ENCODE assay signal across 8 cellular contexts in the genomic region with DNA sequence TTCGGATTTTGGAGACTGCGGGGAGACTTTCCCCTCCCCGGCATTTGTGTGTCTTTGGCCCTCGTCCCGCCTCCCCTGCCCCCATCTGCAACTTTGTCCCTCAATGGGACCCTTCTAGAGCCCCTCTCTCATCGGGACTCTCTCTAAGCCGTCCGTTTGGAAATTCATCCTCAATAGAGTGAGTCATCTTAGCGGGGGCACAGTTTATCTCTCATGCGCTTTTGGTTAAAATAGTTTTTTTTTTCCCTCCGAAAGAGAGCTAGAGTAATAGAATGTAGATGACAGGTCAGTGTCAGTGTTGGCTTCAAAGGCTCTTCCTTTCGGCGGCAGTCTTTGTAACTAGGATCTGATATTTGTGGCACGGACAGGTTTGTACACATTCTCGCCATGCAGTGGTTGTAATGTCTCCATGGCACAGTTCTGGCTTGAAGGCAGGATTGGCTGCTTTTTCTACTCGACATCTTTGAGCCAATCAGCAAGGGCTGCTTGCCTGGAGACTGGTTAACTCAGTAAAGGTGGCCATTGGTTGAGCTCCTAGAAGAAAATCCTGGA. TPM values are rescaled to one million over a fixed set of nuclear protein-coding genes. Genes with fewer than 3 reads are reported as not detected.
A peak's percentile ranks its signal among the peaks of the same experiment; 100 is the strongest.
DNase-seq lines count a peak whose midpoint lies in the region; ATAC-seq and TF ChIP-seq lines count a peak whose summit lies in the region.

No MANE protein-coding gene starts in this region.

- H3K27ac ChIP-seq in AG04450 (ENCODE audit: low read depth, low read length): peak overlapping the region; percentile 90
- H3K27ac ChIP-seq in WERI-Rb-1: peak overlapping the region; percentile 99
- peak overlapping the region; percentile 97 to 100 (median 99) for H3K27ac ChIP-seq in spleen

- H3K4me3 ChIP-seq in AG04450 (ENCODE audit: low read depth, low read length) (peak overlapping the region; percentile 79), WERI-Rb-1 (ENCODE audit: low read depth, low read length) (peak overlapping the region; percentile 74), cardiac fibroblast (replicated peaks in 1 of 2; ENCODE audit: low read depth in 2 of 2, low read length in 2 of 2) (peak overlapping the region; percentile 70 to 82), spleen (peak overlapping the region; percentile 69 to 94 (median 78))

- TF ChIP-seq CTCF in AG04450 (IDR thresholded peaks at IDR 0.05; ENCODE audit: low read depth, low read length) (no peak), WERI-Rb-1 (IDR thresholded peaks at IDR 0.05; ENCODE audit: low read depth, low read length) (no peak), cardiac fibroblast (IDR thresholded peaks at IDR 0.05; ENCODE audit: low read depth, low read length) (no peak), spleen (IDR thresholded peaks at IDR 0.05 in 8 of 11, conservative IDR thresholded peaks at IDR 0.05 in 3 of 11) (no peak)

- POLR2A ChIA-PET in AG04450 (lab: Yijun Ruan, JAX): interaction anchor here (0.9 to 1.0 kb wide), 4 partner anchors 250 to 275 kb away, joined by 3 read pairs; no protein-coding TSS in a partner anchor

- TF ChIP-seq POLR2A in spleen (IDR thresholded peaks at IDR 0.05): peak in 1 of 3 donors; percentile 86

- DNase-seq in AG04450 (ENCODE audit: low read depth, low spot score) (peak; percentile 87), NCI-H2171 (lab: John Stamatoyannopoulos, UW) (peak; percentile 65), WERI-Rb-1 (peak; percentile 81), cardiac fibroblast (ENCODE audit: low read depth in 2 of 2) (peak; percentile 96 to 97), inferior parietal cortex (ENCODE audit: extremely low spot score) (peak; percentile 86), spleen (peak; percentile 82)

- H3K27me3 ChIP-seq in AG04450 (ENCODE audit: control insufficient read depth, insufficient read depth, low read length) (no peaks in the 10 kb centered on the region), WERI-Rb-1 (ENCODE audit: insufficient read depth, low read depth, severe bottlenecking) (no peaks in the 10 kb centered on the region), spleen (replicated peaks in 1 of 7) (no peaks in the 10 kb centered on the region)

- H3K36me3 ChIP-seq in WERI-Rb-1 (peaks cover 37% of the 10 kb centered on the region), spleen (peaks cover 0 to 8% (median 0%) of the 10 kb centered on the region in 6 donors)

- peak; percentile 86 for ATAC-seq in GM18870 (IDR thresholded peaks at IDR 0.05; ENCODE audit: unreplicated experiment)
- ATAC-seq in HG03108 (IDR thresholded peaks at IDR 0.05; ENCODE audit: unreplicated experiment): peak; percentile 64

- 0 to 1% (median 0%) methylated on average over 16 of the region's 16 CpGs for WGBS in spleen, 5 donors

- peaks cover 14 to 44% (median 29%) of the 10 kb centered on the region in 6 donors for H3K4me1 ChIP-seq in spleen

- H3K9me3 ChIP-seq in AG04450 (ENCODE audit: control insufficient read depth, insufficient read depth, low read length): no peaks in the 10 kb centered on the region
- H3K9me3 ChIP-seq in WERI-Rb-1 (ENCODE audit: severe bottlenecking): no peaks in the 10 kb centered on the region
- no peaks in the 10 kb centered on the region for H3K9me3 ChIP-seq in spleen

- intact Hi-C loops in spleen (cut with DNase I; ENCODE audit: low total_unique reads): loop anchor here (10.0 kb wide), 1 partner anchor 257 kb away; no protein-coding TSS in a partner anchor

- CTCF ChIA-PET in AG04450 (lab: Charles Lee): interaction anchor here (0.5 to 2.1 kb wide), 6 partner anchors 80 to 340 kb away, joined by 3 to 15 read pairs (median 4); a partner anchor contains a TSS

RNA-seq across cellular contexts. Expression of a gene that starts 1.0 kb away (rescaled TPM):
- polyA plus RNA-seq in AG04450 (2011; rRNA removed) (3.2 and 5.7 TPM in 2 replicates), spleen (1 to 10 TPM; 1.3 to 1.6 (median 1.5) TPM)
- polyA minus RNA-seq in AG04450 (2011; rRNA and poly(A)+ RNA removed): 4.0 and 5.7 TPM in 2 replicates
- total RNA-seq in spleen: 10 to 100 TPM in 6 of 7 donors, 1 to 10 TPM in 1; 7.7 to 18.7 (median 15.1) TPM

Comparison
In these comparisons a context has a peak if more than half of its experiments do, and no peak if none do; other contexts are left out.
1. Peak in every context shown above with its lines: DNase-seq, ATAC-seq, H3K4me3 ChIP-seq and H3K27ac ChIP-seq.